Comparison of ENCODE assay signal across 11 cellular contexts in genomic region chr19:50827476-50827875, GRCh38. TPM values are rescaled to one million over a fixed set of nuclear protein-coding genes. Genes with fewer than 3 reads are reported as not detected.
"Had no signal": no experiment of that assay in that cellular context is flagged by ENCODE, and none has a peak within 500 bp of the region (broad histone marks: within the 10 kb centered on the region; RNA-seq: fewer than 3 reads in every experiment).

No MANE protein-coding gene starts in this region.

- DNase-seq: H7, HFFc6, KBM-7 had no signal

- H3K4me3 Mint-ChIP-seq: GM23338, HFFc6, IgD-negative memory B cell had no signal

- H3K27ac Mint-ChIP-seq: GM23338, HFFc6, IgD-negative memory B cell had no signal

- H3K27ac ChIP-seq: KMS-11 had no signal

- H3K9me3 ChIP-seq: HAP-1 had no signal

- H3K9ac ChIP-seq: KMS-11 had no signal

- ATAC-seq: GM23338, HCT116 had no signal

- H3K4me1 Mint-ChIP-seq: GM23338 had no signal

- H3K4me1 ChIP-seq: HAP-1 had no signal

- FAIRE-seq: HTR-8/SVneo had no signal

- H3K9me3 Mint-ChIP-seq: HFFc6, IgD-negative memory B cell had no signal

- H3K36me3 ChIP-seq: HAP-1 had no signal

- H3K4me3 ChIP-seq: GM23338, HAP-1 had no signal

- H3K4me2 ChIP-seq: GM23338, KMS-11 had no signal

- H2AFZ ChIP-seq: GM23338 had no signal

RNA-seq across cellular contexts. Expression of gene KLK1, which starts 3.9 kb away (rescaled TPM):
- total RNA-seq: H4, H7, HFFc6 had no signal

RNA-seq across cellular contexts. Expression of gene KLK15, which starts 5.9 kb away (rescaled TPM):
- total RNA-seq: GM23338, H4, H7, HFFc6, HT-29 had no signal
- polyA plus RNA-seq: GM23338, IgD-negative memory B cell had no signal

RNA-seq across cellular contexts. Expression of gene KLK3, which starts 27.2 kb away (rescaled TPM):
- total RNA-seq: GM23338, H4, H7, HFFc6, HT-29 had no signal
- polyA plus RNA-seq: IgD-negative memory B cell had no signal

RNA-seq across cellular contexts. Expression of gene ACP4, which starts 37.3 kb away (rescaled TPM):
- total RNA-seq: GM23338, H4, H7, HFFc6, HT-29 had no signal
- polyA plus RNA-seq: GM23338, IgD-negative memory B cell had no signal

RNA-seq across cellular contexts. Expression of gene KLK2, which starts 45.8 kb away (rescaled TPM):
- total RNA-seq: H4, H7, HFFc6, HT-29 had no signal
- polyA plus RNA-seq: IgD-negative memory B cell had no signal
